In genomic region chr2:8525582-8526402, GRCh38 we compare ENCODE assay signal across 1 cellular context.
TF ChIP-seq lines count a peak whose summit lies in the region.

No MANE protein-coding gene starts in this region.

TF ChIP-seq in HepG2, 621 proteins besides CTCF, POLR2A, EP300 and RAD21 (continued from another document and continues in another):
- peak; percentile 47 for TF ChIP-seq SKIL (CRISPR knock-in tag; IDR thresholded peaks at IDR 0.05; ENCODE audit: borderline replicate concordance)
- peak; percentile 87 for TF ChIP-seq ZGPAT (CRISPR knock-in tag; IDR thresholded peaks at IDR 0.05)
- TF ChIP-seq RORA (CRISPR knock-in tag; IDR thresholded peaks at IDR 0.05), result no peak
- TF ChIP-seq MZF1 (CRISPR knock-in tag; IDR thresholded peaks at IDR 0.05; ENCODE audit: borderline replicate concordance), result no peak
- TF ChIP-seq ZNF691 (CRISPR knock-in tag; IDR thresholded peaks at IDR 0.05; ENCODE audit: borderline replicate concordance, low read depth), result peak; percentile 89; the same call in 1 of the 2 replicates
- 0 out of 2 replicates have a peak, but pooled peaks have one; percentile 34 for TF ChIP-seq ZNF639 (CRISPR knock-in tag; conservative IDR thresholded peaks at IDR 0.05)
- TF ChIP-seq ZNF83 (CRISPR knock-in tag; IDR thresholded peaks at IDR 0.05; ENCODE audit: borderline replicate concordance), result peak; percentile 78; the same call in 1 of the 2 replicates
- TF ChIP-seq U2AF2 (IDR thresholded peaks at IDR 0.05; ENCODE audit: low read depth, low read length), result no peak
- peak; percentile 92 for TF ChIP-seq THRA (CRISPR knock-in tag; IDR thresholded peaks at IDR 0.05; ENCODE audit: borderline replicate concordance)
- TF ChIP-seq MIER3 (CRISPR knock-in tag; IDR thresholded peaks at IDR 0.05; ENCODE audit: borderline replicate concordance), result peak; percentile 69; the same call in 1 of the 2 replicates
- no peak for TF ChIP-seq ZNF737 (CRISPR knock-in tag; IDR thresholded peaks at IDR 0.05; ENCODE audit: borderline replicate concordance)
- peak; percentile 38; the same call in 1 of the 2 replicates for TF ChIP-seq FOXK1 (CRISPR knock-in tag; IDR thresholded peaks at IDR 0.05; ENCODE audit: borderline replicate concordance, low read depth)
- no peak for TF ChIP-seq ZNF543 (CRISPR knock-in tag; IDR thresholded peaks at IDR 0.05)
- peak; percentile 58; the same call in 1 of the 2 replicates for TF ChIP-seq GMEB1 (CRISPR knock-in tag; IDR thresholded peaks at IDR 0.05; ENCODE audit: borderline replicate concordance)
- TF ChIP-seq PPARG (CRISPR knock-in tag; conservative IDR thresholded peaks at IDR 0.05), result peak; percentile 78
- TF ChIP-seq ZSCAN12 (CRISPR knock-in tag; IDR thresholded peaks at IDR 0.05), result no peak
- TF ChIP-seq SMC3 (IDR thresholded peaks at IDR 0.05; ENCODE audit: low read length), result peak; percentile 99
- no peak for TF ChIP-seq CHD4 (IDR thresholded peaks at IDR 0.05; ENCODE audit: borderline replicate concordance, low read length)
- no peak for TF ChIP-seq SMARCC2 (IDR thresholded peaks at IDR 0.05)
- 0 out of 2 replicates have a peak, but pooled peaks have one; percentile 17 for TF ChIP-seq CSRNP1 (CRISPR knock-in tag; IDR thresholded peaks at IDR 0.05)
- peak; percentile 84; the same call in 1 of the 2 replicates for TF ChIP-seq THAP7 (CRISPR knock-in tag; IDR thresholded peaks at IDR 0.05)
- peak; percentile 76; the same call in 1 of the 2 replicates for TF ChIP-seq ZMAT3 (CRISPR knock-in tag; conservative IDR thresholded peaks at IDR 0.05)
- no peak for TF ChIP-seq MNT (IDR thresholded peaks at IDR 0.05)
- peak; percentile 59 for TF ChIP-seq NR2F6 (IDR thresholded peaks at IDR 0.05)
- TF ChIP-seq NR2F6 (CRISPR knock-in tag; IDR thresholded peaks at IDR 0.05), result peak; percentile 73
- no peak for TF ChIP-seq ZNF337 (CRISPR knock-in tag; IDR thresholded peaks at IDR 0.05; ENCODE audit: borderline replicate concordance, low read depth)
- no peak for TF ChIP-seq ZBTB37 (CRISPR knock-in tag; IDR thresholded peaks at IDR 0.05)
- no peak for TF ChIP-seq RBM39 (IDR thresholded peaks at IDR 0.05; ENCODE audit: low read depth, low read length, poor library complexity, severe bottlenecking)
- no peak for TF ChIP-seq ADNP (CRISPR knock-in tag; IDR thresholded peaks at IDR 0.05)
- TF ChIP-seq ZNF619 (CRISPR knock-in tag; IDR thresholded peaks at IDR 0.05), result 0 out of 2 replicates have a peak, but pooled peaks have one; percentile 53
- peak; percentile 91 for TF ChIP-seq ZNF614 (CRISPR knock-in tag; IDR thresholded peaks at IDR 0.05; ENCODE audit: borderline replicate concordance)
- TF ChIP-seq NFIC (IDR thresholded peaks at IDR 0.05; ENCODE audit: low read length), result peak; percentile 55; the same call in 1 of the 2 replicates
- TF ChIP-seq HCFC1 (IDR thresholded peaks at IDR 0.05; ENCODE audit: low read depth, low read length), result no peak
- no peak for TF ChIP-seq CERS6 (CRISPR knock-in tag; IDR thresholded peaks at IDR 0.05)
- TF ChIP-seq ZKSCAN1 (IDR thresholded peaks at IDR 0.05; ENCODE audit: low read length), result no peak
- no peak for TF ChIP-seq NFE2L2 (IDR thresholded peaks at IDR 0.05; ENCODE audit: low read length)
- peak; percentile 84 for TF ChIP-seq ZNF580 (CRISPR knock-in tag; IDR thresholded peaks at IDR 0.05; ENCODE audit: borderline replicate concordance, low read depth)
- no peak for TF ChIP-seq ZNF207 (IDR thresholded peaks at IDR 0.05; ENCODE audit: borderline replicate concordance)
- TF ChIP-seq MTF2 (CRISPR knock-in tag; IDR thresholded peaks at IDR 0.05; ENCODE audit: borderline replicate concordance), result 0 out of 2 replicates have a peak, but pooled peaks have one; percentile 57
- no peak for TF ChIP-seq CREBL2 (CRISPR knock-in tag; IDR thresholded peaks at IDR 0.05; ENCODE audit: borderline replicate concordance)
